8 cellular contexts compared by ENCODE assay signal in genomic region chr5:50922134-50922941, GRCh38.
DNase-seq lines count a peak whose midpoint lies in the region; ATAC-seq and TF ChIP-seq lines count a peak whose summit lies in the region.
"Not testable (repeated sequence)": the region's sequence is repeated elsewhere in the genome, so short reads cannot be mapped to it uniquely, and the experiment has no call there.

No MANE protein-coding gene starts in this region.

- not testable (repeated sequence) for H3K9me3 ChIP-seq in OCI-LY7 (ENCODE audit: low read length); fibroblast of lung (ENCODE audit: control insufficient read depth, insufficient read depth, low read depth, low read length); lower lobe of right lung; testis

- not testable (repeated sequence) for TF ChIP-seq POLR2A in testis (IDR thresholded peaks at IDR 0.05)

- H3K79me2 ChIP-seq in OCI-LY7 (ENCODE audit: insufficient read depth, low read depth, low read length); fibroblast of lung (ENCODE audit: control insufficient read depth, insufficient read depth, low read length): not testable (repeated sequence)

- DNase-seq in COLO829 (ENCODE audit: low spot score) (peak; percentile 6), testis (peak; percentile 38)
- not testable (repeated sequence) for DNase-seq in OCI-LY7 (ENCODE audit: low spot score); fibroblast of lung (ENCODE audit: low read depth in 2 of 2); lower lobe of right lung
- DNase-seq in activated naive CD4-positive, alpha-beta T cell treated with anti-CD3 and anti-CD28 coated beads, Interleukin-2, amount 50 U/mL, for 72 hours (ENCODE audit: low spot score in 2 of 2): peak in 1 of 2 donors; percentile 34

- not testable (repeated sequence) for H3K4me1 ChIP-seq in OCI-LY7 (ENCODE audit: insufficient read depth, low read length, poor library complexity, severe bottlenecking); fibroblast of lung (ENCODE audit: control insufficient read depth, extremely low read depth, insufficient read depth, low read length); lower lobe of right lung; testis

- H3K4me2 ChIP-seq in OCI-LY7 (ENCODE audit: low read length); fibroblast of lung (ENCODE audit: extremely low read depth, insufficient read depth, low read length): not testable (repeated sequence)

- TF ChIP-seq CTCF in OCI-LY7 (conservative IDR thresholded peaks at IDR 0.05; ENCODE audit: low read length): peak; percentile 69
- peak; percentile 13 to 40 for TF ChIP-seq CTCF in fibroblast of lung (conservative IDR thresholded peaks at IDR 0.05 in 1 of 2, IDR thresholded peaks at IDR 0.05 in 1 of 2; ENCODE audit: low read depth in 1 of 2, low read length in 2 of 2)
- TF ChIP-seq CTCF in lower lobe of right lung (IDR thresholded peaks at IDR 0.05): peak; percentile 52
- TF ChIP-seq CTCF in testis (IDR thresholded peaks at IDR 0.05): peak; percentile 34 to 61 (median 44)

- not testable (repeated sequence) for H3K27ac Mint-ChIP-seq in activated naive CD4-positive, alpha-beta T cell treated with anti-CD3 and anti-CD28 coated beads, Interleukin-2, amount 50 U/mL, for 72 hours

- intact Hi-C loops in OCI-LY7 (cut with micrococcal nuclease; ENCODE audit: unreplicated experiment); lower lobe of right lung (cut with DNase I); testis (cut with DNase I; ENCODE audit: low total_unique reads): not testable (repeated sequence)

- not testable (repeated sequence) for H3K27ac ChIP-seq in OCI-LY7 (ENCODE audit: low read depth, low read length, poor library complexity, severe bottlenecking); fibroblast of lung (ENCODE audit: insufficient read depth, low read length); lower lobe of right lung; testis

- POLR2A ChIA-PET in OCI-LY7 (lab: Charles Lee): interaction anchor here (0.6 kb wide), 1 partner anchor 284 kb away, joined by 3 read pairs; no protein-coding TSS in a partner anchor

- WGBS in testis, 2 donors: 63 to 71% methylated on average over 9 to 37 of the region's 37 CpGs

- H3K9me2 ChIP-seq in OCI-LY7 (ENCODE audit: insufficient read depth, low read length): not testable (repeated sequence)

- not testable (repeated sequence) for H3K36me3 Mint-ChIP-seq in activated naive CD4-positive, alpha-beta T cell treated with anti-CD3 and anti-CD28 coated beads, Interleukin-2, amount 50 U/mL, for 72 hours

- not testable (repeated sequence) for H4K20me1 ChIP-seq in OCI-LY7 (ENCODE audit: insufficient read depth, low read length); fibroblast of lung (ENCODE audit: control insufficient read depth, extremely low read depth, insufficient read depth, low read length)

- not testable (repeated sequence) for H3K4me3 ChIP-seq in OCI-LY7 (ENCODE audit: low read depth, low read length, poor library complexity, severe bottlenecking); lower lobe of right lung
- H3K4me3 ChIP-seq in fibroblast of lung (replicated peaks in 1 of 4; ENCODE audit: control extremely low read depth in 1 of 4, insufficient read depth in 1 of 4, low read depth in 3 of 4, low read length in 4 of 4) (peak overlapping the region in 1 of 4 experiments; percentile 14), testis (peak overlapping the region in 1 of 2 donors; percentile 15)

- not testable (repeated sequence) for H3K9me3 Mint-ChIP-seq in activated naive CD4-positive, alpha-beta T cell treated with anti-CD3 and anti-CD28 coated beads, Interleukin-2, amount 50 U/mL, for 72 hours

- not testable (repeated sequence) for H3K27me3 ChIP-seq in fibroblast of lung (ENCODE audit: control insufficient read depth, insufficient read depth, low read length); lower lobe of right lung (ENCODE audit: low read depth); testis

- CTCF ChIA-PET in OCI-LY7 (lab: Charles Lee; ENCODE audit: unreplicated experiment): interaction anchor here (0.6 kb wide), 1 partner anchor 417 kb away, joined by 7 read pairs; no protein-coding TSS in a partner anchor

- not testable (repeated sequence) for H3K9ac ChIP-seq in fibroblast of lung (ENCODE audit: insufficient read depth, low read length)

- not testable (repeated sequence) for H3K36me3 ChIP-seq in OCI-LY7 (ENCODE audit: insufficient read depth, low read length); fibroblast of lung (ENCODE audit: control insufficient read depth, insufficient read depth, low read length); lower lobe of right lung; testis (ENCODE audit: low read depth, missing control alignments)

- ATAC-seq in GM19351 (IDR thresholded peaks at IDR 0.05; ENCODE audit: unreplicated experiment): peak; percentile 51
- peak; percentile 87 for ATAC-seq in HG03095 (IDR thresholded peaks at IDR 0.05; ENCODE audit: unreplicated experiment)
- ATAC-seq in activated naive CD4-positive, alpha-beta T cell treated with anti-CD3 and anti-CD28 coated beads, Interleukin-2, amount 50 U/mL, for 72 hours: peak; percentile 34 to 55
- ATAC-seq in lower lobe of right lung: peak in 1 of 2 donors; percentile 81

- BruUV-seq in OCI-LY7 (replicated peaks; lab: Mats Ljungman, UMichigan): not testable (repeated sequence)

- H2AFZ ChIP-seq in OCI-LY7 (ENCODE audit: low read length); fibroblast of lung (ENCODE audit: low read length): not testable (repeated sequence)
